15 cellular contexts compared by ENCODE assay signal in genomic region chr5:111618644-111619271, GRCh38.
DNase-seq lines count a peak whose midpoint lies in the region; ATAC-seq and TF ChIP-seq lines count a peak whose summit lies in the region.
"Had no signal": no experiment of that assay in that cellular context is flagged by ENCODE, and none has a peak within 500 bp of the region (broad histone marks: within the 10 kb centered on the region; RNA-seq: fewer than 3 reads in every experiment).

No MANE protein-coding gene starts in this region.

- H2AFZ ChIP-seq in mammary epithelial cell (ENCODE audit: low read depth, low read length) = no peak overlapping the region
- H2AFZ ChIP-seq in mesenchymal stem cell (ENCODE audit: low read depth, low read length) = no peak overlapping the region
- H2AFZ ChIP-seq: PC-9 had no signal

- no peak for TF ChIP-seq POLR2A in breast epithelium (IDR thresholded peaks at IDR 0.05)

- H3K27ac ChIP-seq in mammary epithelial cell (ENCODE audit: insufficient read depth, low read depth, low read length) (no peak overlapping the region), breast epithelium (no peak overlapping the region), mesenchymal stem cell (ENCODE audit: low read length, poor library complexity, severe bottlenecking) (no peak overlapping the region)
- H3K27ac ChIP-seq: PC-9 had no signal

- no peak overlapping the region for H3K23ac ChIP-seq in mesenchymal stem cell (ENCODE audit: low read length in 2 of 2)

- no peaks in the 10 kb centered on the region for H3K36me3 Mint-ChIP-seq in activated T-helper 2 cell treated with anti-CD3 and anti-CD28 coated beads, Interferon-gamma antibody, Interleukin-2, Interleukin-4, amounts not matched to agents 10 μg/mL and 5 μg/mL and 100 μg/mL, durations not matched to agents 14 hours and 24 hours and 36 hours (ENCODE audit: low read depth)
- H3K36me3 Mint-ChIP-seq in type B pancreatic cell = no peaks in the 10 kb centered on the region
- no peaks in the 10 kb centered on the region for H3K36me3 Mint-ChIP-seq in activated CD4-positive, alpha-beta memory T cell treated with anti-CD3 and anti-CD28 coated beads, Interleukin-2, amount 10 ng/mL, durations not matched to agents 7 days and 5 days (ENCODE audit: low read depth)

- H3K27me3 ChIP-seq in mammary epithelial cell (ENCODE audit: insufficient read depth, low read length) = no peaks in the 10 kb centered on the region
- H3K27me3 ChIP-seq in breast epithelium = no peaks in the 10 kb centered on the region
- H3K27me3 ChIP-seq in mesenchymal stem cell (ENCODE audit: control insufficient read depth in 1 of 2, insufficient read depth in 1 of 2, low read length in 2 of 2) = no peaks in the 10 kb centered on the region

- H2AK5ac ChIP-seq in mesenchymal stem cell (ENCODE audit: low read length, severe bottlenecking) = no peak overlapping the region

- in situ Hi-C loops in mammary epithelial cell (cut with MboI; ENCODE audit: low sequenced_read_pairs in 2 of 2) = no loop called here

- H3K4me3 Mint-ChIP-seq in activated T-helper 2 cell treated with anti-CD3 and anti-CD28 coated beads, Interferon-gamma antibody, Interleukin-2, Interleukin-4, amounts not matched to agents 10 μg/mL and 5 μg/mL and 100 μg/mL, durations not matched to agents 14 hours and 24 hours and 36 hours (ENCODE audit: low read depth) = no peak overlapping the region
- H3K4me3 Mint-ChIP-seq in type B pancreatic cell = no peak overlapping the region
- H3K4me3 Mint-ChIP-seq in activated CD4-positive, alpha-beta memory T cell treated with anti-CD3 and anti-CD28 coated beads, Interleukin-2, amount 10 ng/mL, durations not matched to agents 7 days and 5 days = no peak overlapping the region
- H3K4me3 Mint-ChIP-seq: CD4-positive, alpha-beta T cell had no signal

- H3K4me1 ChIP-seq in mammary epithelial cell (ENCODE audit: insufficient read depth, low read length) (no peaks in the 10 kb centered on the region), breast epithelium (no peaks in the 10 kb centered on the region), mesenchymal stem cell (ENCODE audit: control insufficient read depth, insufficient read depth, low read depth, low read length) (no peaks in the 10 kb centered on the region)

- no peak overlapping the region for H3K4ac ChIP-seq in mesenchymal stem cell (ENCODE audit: low read depth in 1 of 2, low read length in 2 of 2)

- no peaks in the 10 kb centered on the region for H3K9me3 ChIP-seq in mammary epithelial cell (replicated peaks; ENCODE audit: insufficient read depth, low read length)
- no peaks in the 10 kb centered on the region for H3K9me3 ChIP-seq in breast epithelium
- H3K9me3 ChIP-seq in mesenchymal stem cell (ENCODE audit: control insufficient read depth, low read length) = no peaks in the 10 kb centered on the region

- no peak overlapping the region for H4K91ac ChIP-seq in mesenchymal stem cell (ENCODE audit: low read length)

- no peaks in the 10 kb centered on the region for H3K9me3 Mint-ChIP-seq in activated T-helper 2 cell treated with anti-CD3 and anti-CD28 coated beads, Interferon-gamma antibody, Interleukin-2, Interleukin-4, amounts not matched to agents 10 μg/mL and 5 μg/mL and 100 μg/mL, durations not matched to agents 14 hours and 24 hours and 36 hours
- no peaks in the 10 kb centered on the region for H3K9me3 Mint-ChIP-seq in type B pancreatic cell
- H3K9me3 Mint-ChIP-seq in activated CD4-positive, alpha-beta memory T cell treated with anti-CD3 and anti-CD28 coated beads, Interleukin-2, amount 10 ng/mL, durations not matched to agents 7 days and 5 days = no peaks in the 10 kb centered on the region

- peak overlapping the region in 1 of 2 experiments; percentile 50 for H3K18ac ChIP-seq in mesenchymal stem cell (ENCODE audit: low read depth in 1 of 2, low read length in 2 of 2)

- POLR2A ChIA-PET in activated CD4-positive, alpha-beta memory T cell treated with anti-CD3 and anti-CD28 coated beads, Interleukin-2, amount 10 ng/mL, durations not matched to agents 7 days and 5 days (lab: Charles Lee) = no interaction called here

- intact Hi-C loops in mammary epithelial cell (cut with micrococcal nuclease) = loop anchor here (5.0 kb wide), 1 partner anchor 139 kb away; the partner anchor contains the start of gene NREP
- intact Hi-C loops in breast epithelium (cut with DNase I; ENCODE audit: low total_unique reads) = no loop called here
- intact Hi-C loops in activated T-helper 2 cell treated with anti-CD3 and anti-CD28 coated beads, Interferon-gamma antibody, Interleukin-2, Interleukin-4, amounts not matched to agents 10 μg/mL and 5 μg/mL and 100 μg/mL, durations not matched to agents 14 hours and 24 hours and 36 hours (cut with micrococcal nuclease) = loop anchor here (2.0 kb wide), 2 partner anchors 34 to 68 kb away; no protein-coding TSS in a partner anchor

- CTCF ChIA-PET in mammary epithelial cell (lab: Charles Lee; ENCODE audit: low non-redundant PET) = no interaction called here
- CTCF ChIA-PET in activated CD4-positive, alpha-beta memory T cell treated with anti-CD3 and anti-CD28 coated beads, Interleukin-2, amount 10 ng/mL, durations not matched to agents 7 days and 5 days (lab: Charles Lee) = no interaction called here

- H3K27ac Mint-ChIP-seq in activated T-helper 2 cell treated with anti-CD3 and anti-CD28 coated beads, Interferon-gamma antibody, Interleukin-2, Interleukin-4, amounts not matched to agents 10 μg/mL and 5 μg/mL and 100 μg/mL, durations not matched to agents 14 hours and 24 hours and 36 hours = peak overlapping the region; percentile 51
- peak overlapping the region; percentile 47 for H3K27ac Mint-ChIP-seq in type B pancreatic cell
- H3K27ac Mint-ChIP-seq in activated CD4-positive, alpha-beta memory T cell treated with anti-CD3 and anti-CD28 coated beads, Interleukin-2, amount 10 ng/mL, durations not matched to agents 7 days and 5 days = no peak overlapping the region
- H3K27ac Mint-ChIP-seq: CD4-positive, alpha-beta T cell had no signal

- H3K9ac ChIP-seq in mammary epithelial cell (ENCODE audit: insufficient read depth, low read length) (no peak overlapping the region), mesenchymal stem cell (ENCODE audit: low read length) (no peak overlapping the region)

- H3K14ac ChIP-seq in mesenchymal stem cell (ENCODE audit: low read length in 2 of 2) = no peak overlapping the region

- no peak overlapping the region for H2BK120ac ChIP-seq in mesenchymal stem cell (ENCODE audit: low read depth, low read length)

- ATAC-seq in HG02588 (IDR thresholded peaks at IDR 0.05; ENCODE audit: unreplicated experiment) (no peak), HG02981 (IDR thresholded peaks at IDR 0.05; ENCODE audit: unreplicated experiment) (no peak)

- H3K79me2 ChIP-seq in mammary epithelial cell (ENCODE audit: insufficient read depth, low read length) = no peaks in the 10 kb centered on the region

- no peak overlapping the region for H3K4me2 ChIP-seq in mammary epithelial cell (ENCODE audit: insufficient read depth, low read depth, low read length)
- no peak overlapping the region for H3K4me2 ChIP-seq in mesenchymal stem cell (ENCODE audit: low read length, poor library complexity, severe bottlenecking)
- H3K4me2 ChIP-seq: PC-9 had no signal

- dilution Hi-C loops in mammary epithelial cell (cut with HindIII; ENCODE audit: low sequenced_read_pairs) = no loop called here

- H3K4me1 Mint-ChIP-seq in activated T-helper 2 cell treated with anti-CD3 and anti-CD28 coated beads, Interferon-gamma antibody, Interleukin-2, Interleukin-4, amounts not matched to agents 10 μg/mL and 5 μg/mL and 100 μg/mL, durations not matched to agents 14 hours and 24 hours and 36 hours (ENCODE audit: low read depth) = peaks cover 14% of the 10 kb centered on the region
- peaks cover 5% of the 10 kb centered on the region for H3K4me1 Mint-ChIP-seq in type B pancreatic cell (ENCODE audit: unreplicated experiment)
- peaks cover 2% of the 10 kb centered on the region for H3K4me1 Mint-ChIP-seq in activated CD4-positive, alpha-beta memory T cell treated with anti-CD3 and anti-CD28 coated beads, Interleukin-2, amount 10 ng/mL, durations not matched to agents 7 days and 5 days

- H3K79me1 ChIP-seq in mesenchymal stem cell (replicated peaks; ENCODE audit: low read length, poor library complexity, severe bottlenecking) = no peaks in the 10 kb centered on the region

- H3K36me3 ChIP-seq in mammary epithelial cell (ENCODE audit: insufficient read depth, low read length) (no peaks in the 10 kb centered on the region), breast epithelium (no peaks in the 10 kb centered on the region), mesenchymal stem cell (ENCODE audit: control insufficient read depth in 1 of 2, insufficient read depth in 2 of 2, low read depth in 1 of 2, low read length in 2 of 2) (no peaks in the 10 kb centered on the region)

- WGBS in mammary epithelial cell (ENCODE audit: low coverage, missing lambda C conversion rate) = 64% methylated on average over 5 of the region's 5 CpGs
- WGBS in mesenchymal stem cell = 43% methylated on average over 4 of the region's 5 CpGs

- H2BK5ac ChIP-seq in mesenchymal stem cell (ENCODE audit: low read depth, low read length, poor library complexity, severe bottlenecking) = no peak overlapping the region

- BruUV-seq in mammary epithelial cell (replicated peaks; lab: Mats Ljungman, UMichigan) = no TSS peak

- no peaks in the 10 kb centered on the region for H4K20me1 ChIP-seq in mammary epithelial cell (ENCODE audit: insufficient read depth, low read length)

- no peak overlapping the region for H2BK15ac ChIP-seq in mesenchymal stem cell (ENCODE audit: low read depth, poor library complexity, severe bottlenecking)

- H2BK12ac ChIP-seq in mesenchymal stem cell (ENCODE audit: low read length in 2 of 2) = peak overlapping the region in 1 of 2 experiments; percentile 79

- TF ChIP-seq CTCF in mammary epithelial cell (conservative IDR thresholded peaks at IDR 0.05 in 1 of 2, IDR thresholded peaks at IDR 0.05 in 1 of 2; ENCODE audit: extremely low read depth in 1 of 2, insufficient read depth in 1 of 2, low read depth in 1 of 2, low read length in 2 of 2) (no peak), breast epithelium (IDR thresholded peaks at IDR 0.05) (no peak), type B pancreatic cell (conservative IDR thresholded peaks at IDR 0.05) (no peak)

- H3K4me3 ChIP-seq in mammary epithelial cell (replicated peaks in 1 of 3; ENCODE audit: insufficient read depth in 1 of 3, low read depth in 2 of 3, low read length in 3 of 3) (no peak overlapping the region), breast epithelium (no peak overlapping the region), mesenchymal stem cell (ENCODE audit: insufficient read depth in 1 of 2, low read depth in 1 of 2, low read length in 2 of 2) (no peak overlapping the region)
- H3K4me3 ChIP-seq: PC-9 had no signal

- H3K27me3 Mint-ChIP-seq in activated T-helper 2 cell treated with anti-CD3 and anti-CD28 coated beads, Interferon-gamma antibody, Interleukin-2, Interleukin-4, amounts not matched to agents 10 μg/mL and 5 μg/mL and 100 μg/mL, durations not matched to agents 14 hours and 24 hours and 36 hours (ENCODE audit: low read depth) = peaks cover 16% of the 10 kb centered on the region
- peaks cover 12% of the 10 kb centered on the region for H3K27me3 Mint-ChIP-seq in type B pancreatic cell
- no peaks in the 10 kb centered on the region for H3K27me3 Mint-ChIP-seq in activated CD4-positive, alpha-beta memory T cell treated with anti-CD3 and anti-CD28 coated beads, Interleukin-2, amount 10 ng/mL, durations not matched to agents 7 days and 5 days

- H4K8ac ChIP-seq in mesenchymal stem cell (ENCODE audit: low read length) = no peak overlapping the region

- peak; percentile 72 for DNase-seq in mammary epithelial cell
- no peak for DNase-seq in breast epithelium (ENCODE audit: low spot score in 2 of 2)
- no peak for DNase-seq in activated T-helper 2 cell treated with anti-CD3 and anti-CD28 coated beads, Interferon-gamma antibody, Interleukin-2, Interleukin-4, amounts not matched to agents 10 μg/mL and 5 μg/mL and 100 μg/mL, durations not matched to agents 14 hours and 24 hours and 36 hours (ENCODE audit: low spot score)
- DNase-seq in mesenchymal stem cell = peak; percentile 19
- no peak for DNase-seq in type B pancreatic cell (ENCODE audit: extremely low spot score, unreplicated experiment)
- no peak for DNase-seq in activated CD4-positive, alpha-beta memory T cell treated with anti-CD3 and anti-CD28 coated beads, Interleukin-2, amount 10 ng/mL, durations not matched to agents 7 days and 5 days
- DNase-seq: Calu3; CD4-positive, alpha-beta T cell; NCI-H1436; NCI-H1930; NCI-H345; NCI-H526; PC-9 had no signal

Comparison
In these comparisons a context has a peak if more than half of its experiments do, and no peak if none do; other contexts are left out.
1. DNase-seq: peak in mammary epithelial cell (single experiment) and mesenchymal stem cell (single experiment); none in breast epithelium (0 of 2), activated T-helper 2 cell treated with anti-CD3 and anti-CD28 coated beads, Interferon-gamma antibody, Interleukin-2, Interleukin-4, amounts not matched to agents 10 μg/mL and 5 μg/mL and 100 μg/mL, durations not matched to agents 14 hours and 24 hours and 36 hours (single experiment), type B pancreatic cell (single experiment) and activated CD4-positive, alpha-beta memory T cell treated with anti-CD3 and anti-CD28 coated beads, Interleukin-2, amount 10 ng/mL, durations not matched to agents 7 days and 5 days (single experiment).